Comparison of ENCODE assay signal across 14 cellular contexts in genomic region chr22:37508431-37508963, GRCh38. TPM values are rescaled to one million over a fixed set of nuclear protein-coding genes. Genes with fewer than 3 reads are reported as not detected.
DNase-seq lines count a peak whose midpoint lies in the region; ATAC-seq and TF ChIP-seq lines count a peak whose summit lies in the region.
"Had no signal": no experiment of that assay in that cellular context is flagged by ENCODE, and none has a peak within 500 bp of the region (broad histone marks: within the 10 kb centered on the region; RNA-seq: fewer than 3 reads in every experiment).

No MANE protein-coding gene starts in this region.

- no peaks in the 10 kb centered on the region for H3K9me3 ChIP-seq in subcutaneous abdominal adipose tissue (ENCODE audit: control insufficient read depth in 5 of 5, low read length in 5 of 5)
- H3K9me3 ChIP-seq in A673 (ENCODE audit: low read depth, low read length, poor library complexity, severe bottlenecking), result no peaks in the 10 kb centered on the region

- H3K27ac ChIP-seq in RWPE1 (peak overlapping the region; percentile 96), subcutaneous abdominal adipose tissue (ENCODE audit: low read depth, low read length) (peak overlapping the region; percentile 41), A673 (ENCODE audit: low read depth, low read length, poor library complexity, severe bottlenecking) (no peak overlapping the region)

- ATAC-seq in HG03095 (IDR thresholded peaks at IDR 0.05; ENCODE audit: unreplicated experiment), result no peak

- peak overlapping the region; percentile 31 for H3K4me3 Mint-ChIP-seq in endothelial cell (ENCODE audit: unreplicated experiment)
- H3K4me3 Mint-ChIP-seq: CD14-positive monocyte had no signal

- CTCF ChIA-PET in RWPE1 (lab: Yijun Ruan, JAX), result interaction anchor here (0.6 to 1.2 kb wide), 2 partner anchors 9 to 60 kb away, joined by 3 read pairs; no protein-coding TSS in a partner anchor
- CTCF ChIA-PET in A673 (lab: Charles Lee), result no interaction called here

- H3K4me3 ChIP-seq in subcutaneous abdominal adipose tissue (ENCODE audit: low read depth in 1 of 5, low read length in 5 of 5) (no peak overlapping the region), A673 (ENCODE audit: low read depth, low read length, poor library complexity, severe bottlenecking) (no peak overlapping the region)

- H3K4me1 Mint-ChIP-seq in endothelial cell (ENCODE audit: unreplicated experiment), result peaks cover 16% of the 10 kb centered on the region

- TF ChIP-seq CTCF in RWPE1 (conservative IDR thresholded peaks at IDR 0.05; ENCODE audit: low read depth), result no peak; the same call in 1 of the 2 replicates
- TF ChIP-seq CTCF in endothelial cell (IDR thresholded peaks at IDR 0.05; ENCODE audit: unreplicated experiment), result no peak
- TF ChIP-seq CTCF in GM13976 (IDR thresholded peaks at IDR 0.05; ENCODE audit: borderline replicate concordance, control extremely low read depth, extremely low read depth, insufficient read depth, missing control alignments), result no peak
- no peak for TF ChIP-seq CTCF in A673 (conservative IDR thresholded peaks at IDR 0.05; ENCODE audit: low read depth, low read length)

- peak overlapping the region; percentile 42 for H3K27ac Mint-ChIP-seq in endothelial cell (ENCODE audit: unreplicated experiment)
- H3K27ac Mint-ChIP-seq: activated T-helper 2 cell treated with anti-CD3 and anti-CD28 coated beads, Interferon-gamma antibody, Interleukin-2, Interleukin-4, amounts not matched to agents 10 μg/mL and 5 μg/mL and 100 μg/mL, durations not matched to agents 14 hours and 24 hours and 36 hours; CD14-positive monocyte had no signal

- peaks cover 19% of the 10 kb centered on the region for H3K36me3 Mint-ChIP-seq in endothelial cell (ENCODE audit: low read depth, unreplicated experiment)
- H3K36me3 Mint-ChIP-seq: CD14-positive monocyte had no signal

- H3K27me3 ChIP-seq in subcutaneous abdominal adipose tissue (ENCODE audit: control insufficient read depth in 5 of 5, insufficient read depth in 4 of 5, low read length in 5 of 5) (peaks cover 0 to 16% (median 13%) of the 10 kb centered on the region in 5 donors), A673 (replicated peaks; ENCODE audit: insufficient read depth, low read depth, low read length, poor library complexity) (no peaks in the 10 kb centered on the region)

- H3K4me1 ChIP-seq in subcutaneous abdominal adipose tissue (ENCODE audit: control insufficient read depth in 5 of 5, insufficient read depth in 5 of 5, low read length in 5 of 5) (peaks cover 3 to 56% (median 21%) of the 10 kb centered on the region in 5 donors), A673 (ENCODE audit: insufficient read depth, low read length, poor library complexity, severe bottlenecking) (no peaks in the 10 kb centered on the region)

- intact Hi-C loops in A673 (cut with micrococcal nuclease; ENCODE audit: unreplicated experiment), result no loop called here

- H3K27me3 Mint-ChIP-seq in endothelial cell (ENCODE audit: unreplicated experiment), result peaks cover 6% of the 10 kb centered on the region

- peak overlapping the region in 2 of 5 donors; percentile 8 to 21 for H3K9ac ChIP-seq in subcutaneous abdominal adipose tissue (ENCODE audit: low read length in 5 of 5)

- in situ Hi-C loops in GM13976 (cut with MboI; ENCODE audit: low sequenced_read_pairs, unreplicated experiment), result no loop called here

- H3K9me3 Mint-ChIP-seq in endothelial cell (ENCODE audit: unreplicated experiment), result no peaks in the 10 kb centered on the region
- H3K9me3 Mint-ChIP-seq: activated T-helper 2 cell treated with anti-CD3 and anti-CD28 coated beads, Interferon-gamma antibody, Interleukin-2, Interleukin-4, amounts not matched to agents 10 μg/mL and 5 μg/mL and 100 μg/mL, durations not matched to agents 14 hours and 24 hours and 36 hours; CD14-positive monocyte had no signal

- H3K36me3 ChIP-seq in subcutaneous abdominal adipose tissue (ENCODE audit: control insufficient read depth in 5 of 5, insufficient read depth in 5 of 5, low read length in 5 of 5), result peaks cover 0 to 12% (median 8%) of the 10 kb centered on the region in 5 donors
- H3K36me3 ChIP-seq in A673 (ENCODE audit: insufficient read depth, low read length, poor library complexity, severe bottlenecking), result no peaks in the 10 kb centered on the region

- DNase-seq in RWPE1 (ENCODE audit: low spot score) (no peak), endothelial cell (ENCODE audit: low spot score) (no peak), lung microvascular endothelial cell (ENCODE audit: low read depth in 2 of 2) (peak; percentile 58 to 70), GM13976 (ENCODE audit: low spot score) (no peak), A673 (ENCODE audit: low spot score) (no peak), NCI-H146 treated with DMSO at 0.1 percent for 48 hours (lab: John Stamatoyannopoulos, UW; ENCODE audit: unreplicated experiment) (no peak)
- DNase-seq: activated CD4-positive, alpha-beta T cell treated with anti-CD3 and anti-CD28 coated beads, Interleukin-2, amount 50 U/mL, for 48 hours; MV-4-11; NCI-H446 treated with DMSO at 0.1 percent for 48 hours had no signal

- POLR2A ChIA-PET in RWPE1 (lab: Yijun Ruan, JAX; ENCODE audit: low non-redundant PET), result no interaction called here
- POLR2A ChIA-PET in A673 (lab: Charles Lee; ENCODE audit: low non-redundant PET), result no interaction called here

- BruUV-seq in A673 (replicated peaks; lab: Mats Ljungman, UMichigan), result no TSS peak

RNA-seq across cellular contexts. Expression of gene CARD10, which starts 10.7 kb away (rescaled TPM):
- total RNA-seq in endothelial cell (ENCODE audit: unreplicated experiment) (26.0 TPM), lung microvascular endothelial cell (36.2 and 57.1 TPM in 2 replicates), A673 (2021) (0.26 and 1.0 TPM in 2 replicates)
- total RNA-seq: activated T-helper 2 cell treated with anti-CD3 and anti-CD28 coated beads, Interferon-gamma antibody, Interleukin-2, Interleukin-4, amounts not matched to agents 10 μg/mL and 5 μg/mL and 100 μg/mL, durations not matched to agents 14 hours and 24 hours and 36 hours had no signal

RNA-seq across cellular contexts. Expression of gene MFNG, which starts 22.3 kb away (rescaled TPM):
- 75.4 TPM for total RNA-seq in endothelial cell (ENCODE audit: unreplicated experiment)
- total RNA-seq in lung microvascular endothelial cell, result 89.8 and 137 TPM in 2 replicates
- total RNA-seq in A673 (2021), result not detected in 2 replicates
- total RNA-seq: HT1080 had no signal

RNA-seq across cellular contexts. Expression of gene CDC42EP1, which starts 51.8 kb away (rescaled TPM):
- total RNA-seq in endothelial cell (ENCODE audit: unreplicated experiment), result 51.2 TPM
- 7.8 and 7.9 TPM in 2 replicates for total RNA-seq in lung microvascular endothelial cell
- total RNA-seq in A673 (2021), result 1.1 and 1.6 TPM in 2 replicates

Comparison
In these comparisons a context has a peak if more than half of its experiments do, and no peak if none do; other contexts are left out.
1. DNase-seq: peak in lung microvascular endothelial cell (2 of 2); none in RWPE1 (single experiment), endothelial cell (single experiment), GM13976 (single experiment), A673 (single experiment) and NCI-H146 treated with DMSO at 0.1 percent for 48 hours (single experiment).
2. RNA of gene CARD10, which starts 10.7 kb away (total RNA-seq): 36.2 to 57.1 TPM in lung microvascular endothelial cell and 26.0 TPM in endothelial cell (single experiment); 0.26 to 1.0 TPM in A673; every median in the first group is over 10 times any median in the second.
3. RNA of gene MFNG, which starts 22.3 kb away (total RNA-seq): 89.8 to 137 TPM in lung microvascular endothelial cell and 75.4 TPM in endothelial cell (single experiment); not detected in A673; every median in the first group is over 10 times any median in the second.